ENCODE assay signal across 8 cellular contexts in genomic region chr19:19539738-19540703, GRCh38. TPM values are rescaled to one million over a fixed set of nuclear protein-coding genes. Genes with fewer than 3 reads are reported as not detected.
DNase-seq lines count a peak whose midpoint lies in the region; ATAC-seq and TF ChIP-seq lines count a peak whose summit lies in the region.

No MANE protein-coding gene starts in this region.

- WGBS in hepatocyte (ENCODE audit: low lambda C conversion rate, missing lambda C conversion rate) = 91% methylated on average over 48 of the region's 89 CpGs
- 50% methylated on average over 1 to 2 of the region's 89 CpGs for WGBS in esophagus squamous epithelium, 2 donors

- H2AFZ ChIP-seq in hepatocyte = no peak overlapping the region

- H3K4me1 Mint-ChIP-seq in activated naive CD4-positive, alpha-beta T cell treated with anti-CD3 and anti-CD28 coated beads, Interleukin-2, amount 10 ng/mL, durations not matched to agents 7 days and 5 days = peaks cover 37% of the 10 kb centered on the region

- intact Hi-C loops in esophagus squamous epithelium (cut with DNase I) = loop anchor here (10.0 kb wide), 1 partner anchor 735 kb away; no protein-coding TSS in a partner anchor

- H3K27ac ChIP-seq in hepatocyte (no peak overlapping the region), esophagus squamous epithelium (no peak overlapping the region)

- H3K9me3 ChIP-seq in hepatocyte (ENCODE audit: low read depth) (no peaks in the 10 kb centered on the region), esophagus squamous epithelium (peaks cover 0 to 4% (median 0%) of the 10 kb centered on the region in 3 donors)

- no peaks in the 10 kb centered on the region for H3K27me3 ChIP-seq in hepatocyte
- peaks cover 0 to 95% (median 28%) of the 10 kb centered on the region in 4 donors for H3K27me3 ChIP-seq in esophagus squamous epithelium

- DNase-seq in AG08396 (ENCODE audit: low spot score) (peak; percentile 82), RPMI8226 (peak; percentile 25), hepatocyte (ENCODE audit: low spot score) (peak; percentile 53), esophagus squamous epithelium (lab: John Stamatoyannopoulos, UW) (no peak), SW 1271 (lab: John Stamatoyannopoulos, UW) (no peak)
- DNase-seq in activated naive CD4-positive, alpha-beta T cell treated with anti-CD3 and anti-CD28 coated beads, Interleukin-2, amount 10 ng/mL, durations not matched to agents 7 days and 5 days = peak; percentile 72
- DNase-seq in stimulated activated CD4-positive, alpha-beta T cell treated with anti-CD3 and anti-CD28 coated beads, Interleukin-2, amount 100 ng/mL, for 4 hours (ENCODE audit: low read depth) = peak; percentile 69

- H3K9me2 ChIP-seq in hepatocyte (replicated peaks; ENCODE audit: insufficient read depth) = no peaks in the 10 kb centered on the region

- H3K4me3 ChIP-seq in hepatocyte = no peak overlapping the region
- peak overlapping the region in 2 of 4 donors; percentile 27 to 54 for H3K4me3 ChIP-seq in esophagus squamous epithelium

- no peak for TF ChIP-seq POLR2A in esophagus squamous epithelium (IDR thresholded peaks at IDR 0.05)

- CTCF ChIA-PET in activated naive CD4-positive, alpha-beta T cell treated with anti-CD3 and anti-CD28 coated beads, Interleukin-2, amount 10 ng/mL, durations not matched to agents 7 days and 5 days (lab: Charles Lee) = interaction anchor here (1.6 kb wide), 1 partner anchor 15 kb away, joined by 9 read pairs; no protein-coding TSS in a partner anchor

- H3K36me3 Mint-ChIP-seq in activated naive CD4-positive, alpha-beta T cell treated with anti-CD3 and anti-CD28 coated beads, Interleukin-2, amount 10 ng/mL, durations not matched to agents 7 days and 5 days = no peaks in the 10 kb centered on the region

- H3K36me3 ChIP-seq in hepatocyte (replicated peaks; ENCODE audit: insufficient read depth, low read depth) (no peaks in the 10 kb centered on the region), esophagus squamous epithelium (no peaks in the 10 kb centered on the region)

- H3K27ac Mint-ChIP-seq in activated naive CD4-positive, alpha-beta T cell treated with anti-CD3 and anti-CD28 coated beads, Interleukin-2, amount 10 ng/mL, durations not matched to agents 7 days and 5 days = no peak overlapping the region

- no peaks in the 10 kb centered on the region for H4K20me1 ChIP-seq in hepatocyte (ENCODE audit: insufficient read depth, poor library complexity, severe bottlenecking)

- peak overlapping the region; percentile 52 for H3K4me3 Mint-ChIP-seq in activated naive CD4-positive, alpha-beta T cell treated with anti-CD3 and anti-CD28 coated beads, Interleukin-2, amount 10 ng/mL, durations not matched to agents 7 days and 5 days

- H3K4me2 ChIP-seq in hepatocyte = peak overlapping the region; percentile 62

- no peak for ATAC-seq in GM21423 (IDR thresholded peaks at IDR 0.05; ENCODE audit: unreplicated experiment)

- H3K4me1 ChIP-seq in hepatocyte (ENCODE audit: insufficient read depth) (peaks cover 13% of the 10 kb centered on the region), esophagus squamous epithelium (peaks cover 20 to 43% (median 34%) of the 10 kb centered on the region in 3 donors)

- peaks cover 76% of the 10 kb centered on the region for H3K27me3 Mint-ChIP-seq in activated naive CD4-positive, alpha-beta T cell treated with anti-CD3 and anti-CD28 coated beads, Interleukin-2, amount 10 ng/mL, durations not matched to agents 7 days and 5 days

- TF ChIP-seq CTCF in hepatocyte (IDR thresholded peaks at IDR 0.05; ENCODE audit: poor library complexity) (no peak), esophagus squamous epithelium (IDR thresholded peaks at IDR 0.05) (no peak)

- no peaks in the 10 kb centered on the region for H3K9me3 Mint-ChIP-seq in activated naive CD4-positive, alpha-beta T cell treated with anti-CD3 and anti-CD28 coated beads, Interleukin-2, amount 10 ng/mL, durations not matched to agents 7 days and 5 days

- H3K79me2 ChIP-seq in hepatocyte = no peaks in the 10 kb centered on the region

RNA-seq across cellular contexts. Expression of gene CILP2, which starts 2.0 kb away (rescaled TPM):
- total RNA-seq in hepatocyte = 5.4 and 5.7 TPM in 2 replicates
- 16.5 and 22.5 TPM in 2 replicates for polyA plus RNA-seq in hepatocyte
- total RNA-seq in esophagus squamous epithelium = under 1 TPM in 1 of 4 donors, not detected in 3; under 0.01 TPM

RNA-seq across cellular contexts. Expression of gene YJEFN3, which starts 11.3 kb away (rescaled TPM):
- total RNA-seq in hepatocyte (0.72 and 3.0 TPM in 2 replicates), esophagus squamous epithelium (under 1 TPM; 0.08 to 0.57 (median 0.15) TPM)
- 12.5 and 14.0 TPM in 2 replicates for polyA plus RNA-seq in hepatocyte

RNA-seq across cellular contexts. Expression of gene NDUFA13, which starts 24.0 kb away (rescaled TPM):
- total RNA-seq in hepatocyte (46.3 and 80.4 TPM in 2 replicates), esophagus squamous epithelium (10 to 100 TPM; 44.6 to 88.7 (median 56.0) TPM)
- polyA plus RNA-seq in hepatocyte = 598 and 615 TPM in 2 replicates

RNA-seq across cellular contexts. Expression of gene TSSK6, which starts 24.7 kb away (rescaled TPM):
- total RNA-seq in hepatocyte (0.87 and 1.1 TPM in 2 replicates), esophagus squamous epithelium (1 to 10 TPM in 1 of 4 donors, under 1 TPM in 3; 0.57 to 1.7 (median 0.89) TPM)
- polyA plus RNA-seq in hepatocyte = 1.3 TPM in 1 of 2 replicates, not detected in the other

Comparison
In these comparisons a context has a peak if more than half of its experiments do, and no peak if none do; other contexts are left out.
1. DNase-seq: peak in AG08396 (single experiment), RPMI8226 (single experiment), activated naive CD4-positive, alpha-beta T cell treated with anti-CD3 and anti-CD28 coated beads, Interleukin-2, amount 10 ng/mL, durations not matched to agents 7 days and 5 days (single experiment), hepatocyte (single experiment) and stimulated activated CD4-positive, alpha-beta T cell treated with anti-CD3 and anti-CD28 coated beads, Interleukin-2, amount 100 ng/mL, for 4 hours (single experiment); none in esophagus squamous epithelium (single experiment) and SW 1271 (0 of 2).